ENCODE assay signal across 8 cellular contexts in the genomic region with DNA sequence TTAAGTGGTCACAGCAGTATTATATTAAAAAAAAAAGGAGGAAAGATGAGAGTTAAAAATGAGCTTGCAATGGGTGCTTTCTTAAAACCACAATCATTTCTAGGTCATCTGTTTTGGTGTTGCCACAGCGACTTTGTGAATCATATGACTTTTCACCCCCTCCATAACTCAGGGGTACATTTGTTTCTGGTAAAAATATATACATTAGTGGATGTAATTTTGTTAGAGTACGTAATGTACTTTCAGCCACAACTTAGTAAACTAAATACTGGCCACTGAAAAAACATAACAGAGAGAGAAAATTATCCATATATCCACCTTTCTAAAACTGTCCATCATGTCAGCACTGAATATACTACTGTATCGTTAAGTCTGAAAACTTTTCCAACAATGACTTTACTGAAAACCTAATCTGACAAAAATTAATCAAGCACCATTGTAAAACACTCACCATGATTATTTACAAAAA. TPM values are rescaled to one million over a fixed set of nuclear protein-coding genes. Genes with fewer than 3 reads are reported as not detected.
A peak's percentile ranks its signal among the peaks of the same experiment; 100 is the strongest.
DNase-seq lines count a peak whose midpoint lies in the region; ATAC-seq and TF ChIP-seq lines count a peak whose summit lies in the region.

No MANE protein-coding gene starts in this region.

- H4K20me1 ChIP-seq in OCI-LY1 (ENCODE audit: insufficient read depth, low read length), result no peaks in the 10 kb centered on the region

- TF ChIP-seq CTCF in OCI-LY1 (IDR thresholded peaks at IDR 0.05; ENCODE audit: low read length), result no peak
- TF ChIP-seq CTCF in dorsolateral prefrontal cortex (IDR thresholded peaks at IDR 0.05 in 54 of 56, conservative IDR thresholded peaks at IDR 0.05 in 2 of 56; ENCODE audit: low read depth in 1 of 56, partially characterized antibody in 56 of 56), result no peak

- peak overlapping the region; percentile 71; the same call in 1 of the 2 replicates for H3K4me2 ChIP-seq in OCI-LY1 (ENCODE audit: low read length)

- DNase-seq in activated CD4-positive, CD25-positive, alpha-beta regulatory T cell treated with anti-CD3 and anti-CD28 coated beads, Interleukin-2, amount 50 U/mL, for 72 hours, result no peak
- DNase-seq in dorsolateral prefrontal cortex (no peak), HEK293T (ENCODE audit: extremely low spot score) (no peak), SW480 (ENCODE audit: low spot score) (no peak)
- no peak for DNase-seq in stimulated activated effector memory CD8-positive, alpha-beta T cell treated with anti-CD3 and anti-CD28 coated beads, Interleukin-12 subunit alpha, Interleukin-12 subunit beta, amount 100 ng/mL, for 72 hours (ENCODE audit: low spot score in 2 of 2)
- DNase-seq in activated naive CD4-positive, alpha-beta T cell treated with anti-CD3 and anti-CD28 coated beads, Interleukin-2, amount 10 ng/mL, durations not matched to agents 7 days and 5 days, result no peak

- H3K79me2 ChIP-seq in OCI-LY1 (ENCODE audit: insufficient read depth, low read length), result peaks cover 49% of the 10 kb centered on the region

- peaks cover 52% of the 10 kb centered on the region for H3K4me1 ChIP-seq in OCI-LY1 (ENCODE audit: insufficient read depth, low read length, severe bottlenecking)

- POLR2A ChIA-PET in HEK293T (lab: Yijun Ruan, JAX), result no interaction called here

- intact Hi-C loops in dorsolateral prefrontal cortex (cut with DNase I), result no loop called here

- no peak overlapping the region for H2AFZ ChIP-seq in OCI-LY1 (ENCODE audit: low read length)

- H3K36me3 ChIP-seq in OCI-LY1 (ENCODE audit: insufficient read depth, low read length), result peaks cover 42% of the 10 kb centered on the region

- H3K27ac Mint-ChIP-seq in stimulated activated effector memory CD8-positive, alpha-beta T cell treated with anti-CD3 and anti-CD28 coated beads, Interleukin-12 subunit alpha, Interleukin-12 subunit beta, amount 100 ng/mL, for 72 hours, result peak overlapping the region; percentile 98
- no peak overlapping the region for H3K27ac Mint-ChIP-seq in activated naive CD4-positive, alpha-beta T cell treated with anti-CD3 and anti-CD28 coated beads, Interleukin-2, amount 10 ng/mL, durations not matched to agents 7 days and 5 days

- no peaks in the 10 kb centered on the region for H3K9me3 Mint-ChIP-seq in stimulated activated effector memory CD8-positive, alpha-beta T cell treated with anti-CD3 and anti-CD28 coated beads, Interleukin-12 subunit alpha, Interleukin-12 subunit beta, amount 100 ng/mL, for 72 hours
- H3K9me3 Mint-ChIP-seq in activated naive CD4-positive, alpha-beta T cell treated with anti-CD3 and anti-CD28 coated beads, Interleukin-2, amount 10 ng/mL, durations not matched to agents 7 days and 5 days, result peaks cover 3% of the 10 kb centered on the region

- peaks cover 62% of the 10 kb centered on the region for H3K4me1 Mint-ChIP-seq in stimulated activated effector memory CD8-positive, alpha-beta T cell treated with anti-CD3 and anti-CD28 coated beads, Interleukin-12 subunit alpha, Interleukin-12 subunit beta, amount 100 ng/mL, for 72 hours
- H3K4me1 Mint-ChIP-seq in activated naive CD4-positive, alpha-beta T cell treated with anti-CD3 and anti-CD28 coated beads, Interleukin-2, amount 10 ng/mL, durations not matched to agents 7 days and 5 days, result peaks cover 43% of the 10 kb centered on the region

- H3K36me3 Mint-ChIP-seq in stimulated activated effector memory CD8-positive, alpha-beta T cell treated with anti-CD3 and anti-CD28 coated beads, Interleukin-12 subunit alpha, Interleukin-12 subunit beta, amount 100 ng/mL, for 72 hours, result peaks cover 84% of the 10 kb centered on the region
- H3K36me3 Mint-ChIP-seq in activated naive CD4-positive, alpha-beta T cell treated with anti-CD3 and anti-CD28 coated beads, Interleukin-2, amount 10 ng/mL, durations not matched to agents 7 days and 5 days, result peaks cover 34% of the 10 kb centered on the region

- H3K9ac ChIP-seq in OCI-LY1 (ENCODE audit: low read length), result no peak overlapping the region

- H3K27ac ChIP-seq in OCI-LY1 (ENCODE audit: low read depth, low read length, poor library complexity, severe bottlenecking) (no peak overlapping the region), dorsolateral prefrontal cortex (peak overlapping the region in 58 of 59 donors; percentile 19 to 97 (median 93))

- CTCF ChIA-PET in HEK293T (lab: Yijun Ruan, JAX), result no interaction called here
- CTCF ChIA-PET in activated naive CD4-positive, alpha-beta T cell treated with anti-CD3 and anti-CD28 coated beads, Interleukin-2, amount 10 ng/mL, durations not matched to agents 7 days and 5 days (lab: Charles Lee), result interaction anchor here (1.0 to 1.7 kb wide), 2 partner anchors 18 to 148 kb away, joined by 3 to 5 read pairs; no protein-coding TSS in a partner anchor

- H3K4me3 Mint-ChIP-seq in stimulated activated effector memory CD8-positive, alpha-beta T cell treated with anti-CD3 and anti-CD28 coated beads, Interleukin-12 subunit alpha, Interleukin-12 subunit beta, amount 100 ng/mL, for 72 hours, result peak overlapping the region; percentile 80
- no peak overlapping the region for H3K4me3 Mint-ChIP-seq in activated naive CD4-positive, alpha-beta T cell treated with anti-CD3 and anti-CD28 coated beads, Interleukin-2, amount 10 ng/mL, durations not matched to agents 7 days and 5 days

- no peaks in the 10 kb centered on the region for H3K27me3 ChIP-seq in OCI-LY1 (ENCODE audit: insufficient read depth, low read length)
- no peaks in the 10 kb centered on the region for H3K27me3 ChIP-seq in dorsolateral prefrontal cortex

- ATAC-seq in activated CD4-positive, CD25-positive, alpha-beta regulatory T cell treated with anti-CD3 and anti-CD28 coated beads, Interleukin-2, amount 50 U/mL, for 24 hours, result peak; percentile 32 to 58
- ATAC-seq in stimulated activated effector memory CD8-positive, alpha-beta T cell treated with anti-CD3 and anti-CD28 coated beads, Interleukin-12 subunit alpha, Interleukin-12 subunit beta, amount 100 ng/mL, for 72 hours, result peak; percentile 76

- H3K4me3 ChIP-seq in OCI-LY1 (ENCODE audit: low read depth, low read length, poor library complexity, severe bottlenecking) (no peak overlapping the region), dorsolateral prefrontal cortex (peak overlapping the region; percentile 25 to 74 (median 56))

- H3F3A ChIP-seq in OCI-LY1 (ENCODE audit: insufficient read depth, low read length), result no peaks in the 10 kb centered on the region

- H3K27me3 Mint-ChIP-seq in activated naive CD4-positive, alpha-beta T cell treated with anti-CD3 and anti-CD28 coated beads, Interleukin-2, amount 10 ng/mL, durations not matched to agents 7 days and 5 days, result no peaks in the 10 kb centered on the region

- H3K9me2 ChIP-seq in OCI-LY1 (ENCODE audit: low read depth, low read length), result no peaks in the 10 kb centered on the region

- H3K9me3 ChIP-seq in OCI-LY1 (ENCODE audit: low read length), result 0 out of 2 replicates have a peak, but pooled peaks cover 3% of the 10 kb centered on the region

TF ChIP-seq in HEK293T, 16 proteins besides CTCF, POLR2A, EP300 and RAD21:
- TF ChIP-seq L3MBTL2 (conservative IDR thresholded peaks at IDR 0.05), result no peak
- no peak for TF ChIP-seq FOXA1 (IDR thresholded peaks at IDR 0.05)
- TF ChIP-seq FOXM1 (IDR thresholded peaks at IDR 0.05; ENCODE audit: borderline replicate concordance), result no peak
- TF ChIP-seq CTBP1 (IDR thresholded peaks at IDR 0.05; ENCODE audit: borderline replicate concordance), result no peak
- no peak for TF ChIP-seq LEF1 (IDR thresholded peaks at IDR 0.05; ENCODE audit: borderline replicate concordance)
- TF ChIP-seq FOXK2 (IDR thresholded peaks at IDR 0.05), result no peak
- TF ChIP-seq SUZ12 (IDR thresholded peaks at IDR 0.05), result no peak
- no peak for TF ChIP-seq ZNF384 (IDR thresholded peaks at IDR 0.05)
- TF ChIP-seq NFRKB (IDR thresholded peaks at IDR 0.05), result no peak
- no peak for TF ChIP-seq SP1 (IDR thresholded peaks at IDR 0.05)
- TF ChIP-seq HDGF (IDR thresholded peaks at IDR 0.05; ENCODE audit: borderline replicate concordance), result no peak
- TF ChIP-seq, protein P1, sequence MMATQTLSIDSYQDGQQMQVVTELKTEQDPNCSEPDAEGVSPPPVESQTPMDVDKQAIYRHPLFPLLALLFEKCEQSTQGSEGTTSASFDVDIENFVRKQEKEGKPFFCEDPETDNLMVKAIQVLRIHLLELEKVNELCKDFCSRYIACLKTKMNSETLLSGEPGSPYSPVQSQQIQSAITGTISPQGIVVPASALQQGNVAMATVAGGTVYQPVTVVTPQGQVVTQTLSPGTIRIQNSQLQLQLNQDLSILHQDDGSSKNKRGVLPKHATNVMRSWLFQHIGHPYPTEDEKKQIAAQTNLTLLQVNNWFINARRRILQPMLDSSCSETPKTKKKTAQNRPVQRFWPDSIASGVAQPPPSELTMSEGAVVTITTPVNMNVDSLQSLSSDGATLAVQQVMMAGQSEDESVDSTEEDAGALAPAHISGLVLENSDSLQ (IDR thresholded peaks at IDR 0.05), result no peak
- no peak for TF ChIP-seq ELF4 (IDR thresholded peaks at IDR 0.05)
- no peak for TF ChIP-seq BHLHE40 (IDR thresholded peaks at IDR 0.05; ENCODE audit: borderline replicate concordance)
- no peak for TF ChIP-seq ARNT (IDR thresholded peaks at IDR 0.05)
- no peak for TF ChIP-seq TARDBP (IDR thresholded peaks at IDR 0.05)

RNA-seq across cellular contexts. Expression of a gene that starts 3.4 kb away (rescaled TPM):
- 100 to 1,000 TPM in 4 of 120 experiments, 10 to 100 TPM in 116; 46.9 to 110 (median 74.2) TPM for total RNA-seq in dorsolateral prefrontal cortex
